8 cellular contexts compared by ENCODE assay signal in genomic region chr22:18024276-18024939, GRCh38. TPM values are rescaled to one million over a fixed set of nuclear protein-coding genes. Genes with fewer than 3 reads are reported as not detected.
DNase-seq lines count a peak whose midpoint lies in the region; ATAC-seq and TF ChIP-seq lines count a peak whose summit lies in the region.

TSS of gene MICAL3 (minus strand) at chr22:18024561. CDS start at chr22:17906812, 117,749 bp downstream.

- no peaks in the 10 kb centered on the region for H3K27me3 Mint-ChIP-seq in MCF 10A (ENCODE audit: insufficient read depth, unreplicated experiment)

- no peaks in the 10 kb centered on the region for H3K36me3 Mint-ChIP-seq in MCF 10A (ENCODE audit: insufficient read depth, unreplicated experiment)

- TF ChIP-seq CTCF in MCF 10A (IDR thresholded peaks at IDR 0.05; ENCODE audit: unreplicated experiment) (peak; percentile 53), gastrocnemius medialis (IDR thresholded peaks at IDR 0.05 in 4 of 5, conservative IDR thresholded peaks at IDR 0.05 in 1 of 5) (peak; percentile 54 to 80 (median 67))

- H3K9me3 ChIP-seq in iPS-15b (ENCODE audit: control insufficient read depth, insufficient read depth, low read length) = no peaks in the 10 kb centered on the region
- no peaks in the 10 kb centered on the region for H3K9me3 ChIP-seq in gastrocnemius medialis

- H3K4me3 ChIP-seq in iPS-15b (ENCODE audit: low read depth, low read length) (peak within 1 kb of the TSS; percentile 75), gastrocnemius medialis (peak within 1 kb of the TSS; percentile 66 to 96 (median 76))

- H3K36me3 ChIP-seq in iPS-15b (ENCODE audit: control insufficient read depth, insufficient read depth, low read length) (no peaks in the 10 kb centered on the region), gastrocnemius medialis (no peaks in the 10 kb centered on the region)

- H3K9ac ChIP-seq in iPS-15b (ENCODE audit: low read depth, low read length) = peak within 1 kb of the TSS; percentile 60

- CTCF ChIA-PET in MCF 10A (lab: Yijun Ruan, JAX) = interaction anchor here (0.5 to 6.6 kb wide), 19 partner anchors 9 to 439 kb away, joined by 3 to 54 read pairs (median 4); partner anchors contain the start of gene PEX26

- POLR2A ChIA-PET in MCF 10A (lab: Yijun Ruan, JAX) = interaction anchor here (0.7 to 6.1 kb wide), 17 partner anchors 7 to 318 kb away, joined by 3 to 69 read pairs (median 4); partner anchors contain the start of gene PEX26

- H3K4me1 ChIP-seq in iPS-15b (ENCODE audit: control insufficient read depth, insufficient read depth, low read length) = no peaks in the 10 kb centered on the region
- peaks cover 30 to 45% of the 10 kb centered on the region in 2 donors for H3K4me1 ChIP-seq in gastrocnemius medialis

- peaks cover 21% of the 10 kb centered on the region for H3K4me1 Mint-ChIP-seq in MCF 10A (ENCODE audit: insufficient read depth, unreplicated experiment)

- no peaks in the 10 kb centered on the region for H3K9me3 Mint-ChIP-seq in MCF 10A (ENCODE audit: unreplicated experiment)

- TF ChIP-seq POLR2A in gastrocnemius medialis (IDR thresholded peaks at IDR 0.05) = peak; percentile 83 to 85

- ATAC-seq in gastrocnemius medialis (peak; percentile 54 to 56), HG03565 (IDR thresholded peaks at IDR 0.05; ENCODE audit: unreplicated experiment) (no peak)

- peak within 1 kb of the TSS; percentile 85 for H3K4me3 Mint-ChIP-seq in MCF 10A (ENCODE audit: unreplicated experiment)

- peak within 1 kb of the TSS; percentile 17 for H3K27ac Mint-ChIP-seq in MCF 10A (ENCODE audit: low read depth, unreplicated experiment)

- BruUV-seq in MCF 10A (replicated peaks; lab: Mats Ljungman, UMichigan) = no TSS peak

- in situ Hi-C loops in gastrocnemius medialis (cut with MboI; ENCODE audit: low sequenced_read_pairs in 4 of 4) = loop anchor here in 1 of 4 donors (5.0 to 10.0 kb wide), 2 partner anchors 112 to 190 kb away; no protein-coding TSS in a partner anchor

- peak; percentile 58 to 79 (median 71) for DNase-seq in NCI-H1417 (lab: John Stamatoyannopoulos, UW)
- DNase-seq in NCI-H1417 treated with DMSO at 0.1 percent for 48 hours (lab: John Stamatoyannopoulos, UW) = no peak
- DNase-seq in MV-4-11 (lab: John Stamatoyannopoulos, UW) = peak; percentile 33
- DNase-seq in UCSD-AML1 (lab: John Stamatoyannopoulos, UW; ENCODE audit: unreplicated experiment) = peak; percentile 73
- DNase-seq in MCF 10A (ENCODE audit: unreplicated experiment) = peak; percentile 66
- peak; percentile 35 to 46 for DNase-seq in gastrocnemius medialis

- peak within 1 kb of the TSS; percentile 89 to 95 (median 94) for H3K27ac ChIP-seq in gastrocnemius medialis

- intact Hi-C loops in MCF 10A (cut with micrococcal nuclease) = loop anchor here (1.0 kb wide), 2 partner anchors 52 to 194 kb away; no protein-coding TSS in a partner anchor
- intact Hi-C loops in gastrocnemius medialis (cut with DNase I; ENCODE audit: low total_unique reads) = loop anchor here (1.0 to 5.0 kb wide), 4 partner anchors 23 to 194 kb away; partner anchors contain the start of gene PEX26

- H3K27me3 ChIP-seq in iPS-15b (ENCODE audit: control insufficient read depth, insufficient read depth, low read length) (peaks cover 37% of the 10 kb centered on the region), gastrocnemius medialis (no peaks in the 10 kb centered on the region)

RNA-seq across cellular contexts. Expression of gene MICAL3, which starts in this region (rescaled TPM):
- 54.1 and 62.1 TPM in 2 replicates for total RNA-seq in MCF 10A (2022)
- 1 to 10 TPM; 6.0 to 9.8 (median 8.1) TPM for total RNA-seq in gastrocnemius medialis
